24 cellular contexts compared by ENCODE assay signal in genomic region chr5:55714339-55714738, GRCh38. TPM values are rescaled to one million over a fixed set of nuclear protein-coding genes. Genes with fewer than 3 reads are reported as not detected.
DNase-seq lines count a peak whose midpoint lies in the region; ATAC-seq and TF ChIP-seq lines count a peak whose summit lies in the region.
"Had no signal": no experiment of that assay in that cellular context is flagged by ENCODE, and none has a peak within 500 bp of the region (broad histone marks: within the 10 kb centered on the region; RNA-seq: fewer than 3 reads in every experiment).

No MANE protein-coding gene starts in this region.

- H3K36me3 ChIP-seq in Loucy (ENCODE audit: insufficient read depth, low read length), result no peaks in the 10 kb centered on the region
- H3K36me3 ChIP-seq: gastroesophageal sphincter, stomach had no signal

- H3K9me3 Mint-ChIP-seq in neural crest cell (peaks cover 8% of the 10 kb centered on the region), natural killer cell (no peaks in the 10 kb centered on the region)

- 0 out of 2 replicates have a peak overlapping the region, but pooled peaks have one; percentile 37 for H2AFZ ChIP-seq in Loucy (ENCODE audit: low read length)

- no peaks in the 10 kb centered on the region for H3K27me3 Mint-ChIP-seq in neural crest cell (ENCODE audit: low read depth)
- H3K27me3 Mint-ChIP-seq in natural killer cell (ENCODE audit: low read depth in 2 of 2), result peaks cover 4 to 20% of the 10 kb centered on the region in 2 donors

- H4K20me1 ChIP-seq in Loucy (ENCODE audit: insufficient read depth, low read length, poor library complexity, severe bottlenecking), result no peaks in the 10 kb centered on the region

- intact Hi-C loops in natural killer cell (cut with micrococcal nuclease), result no loop called here

- no peaks in the 10 kb centered on the region for H3K9me3 ChIP-seq in Loucy (ENCODE audit: insufficient read depth, low read depth, low read length)
- H3K9me3 ChIP-seq: gastroesophageal sphincter had no signal

- no peaks in the 10 kb centered on the region for H3F3A ChIP-seq in Loucy (ENCODE audit: low read depth)

- peaks cover 12% of the 10 kb centered on the region for H3K79me2 ChIP-seq in Loucy (ENCODE audit: insufficient read depth, low read length)

- no peak for TF ChIP-seq CTCF in Loucy (conservative IDR thresholded peaks at IDR 0.05; ENCODE audit: low read length)
- no peak for TF ChIP-seq CTCF in neural crest cell (conservative IDR thresholded peaks at IDR 0.05)
- TF ChIP-seq CTCF in natural killer cell (IDR thresholded peaks at IDR 0.05), result no peak

- H3K4me1 ChIP-seq in Loucy (ENCODE audit: insufficient read depth, low read length, poor library complexity, severe bottlenecking), result peaks cover 12% of the 10 kb centered on the region

- H3K4me1 Mint-ChIP-seq in neural crest cell, result peaks cover 16% of the 10 kb centered on the region
- H3K4me1 Mint-ChIP-seq in natural killer cell, result peaks cover 11 to 17% of the 10 kb centered on the region in 2 donors

- H3K4me2 ChIP-seq in Loucy (ENCODE audit: low read depth, low read length, poor library complexity, severe bottlenecking), result no peak overlapping the region

- ATAC-seq in natural killer cell (no peak), GM18907 (IDR thresholded peaks at IDR 0.05; ENCODE audit: unreplicated experiment) (no peak), HG03469 (IDR thresholded peaks at IDR 0.05; ENCODE audit: unreplicated experiment) (no peak)
- ATAC-seq: gastroesophageal sphincter, left lobe of liver, sciatic nerve had no signal

- H3K4me3 Mint-ChIP-seq in neural crest cell (peak overlapping the region; percentile 49), natural killer cell (no peak overlapping the region)
- H3K4me3 Mint-ChIP-seq: activated naive CD4-positive, alpha-beta T cell treated with anti-CD3 and anti-CD28 coated beads, Interleukin-2, amount 10 ng/mL, durations not matched to agents 7 days and 5 days had no signal

- no peaks in the 10 kb centered on the region for H3K9me2 ChIP-seq in Loucy (replicated peaks; ENCODE audit: low read depth, low read length)

- peak; percentile 23 for DNase-seq in ELR (ENCODE audit: low read depth)
- peak; percentile 10 for DNase-seq in dermis blood vessel endothelial cell
- DNase-seq in neural crest cell (ENCODE audit: low read depth, low spot score), result no peak
- DNase-seq in natural killer cell, result no peak
- DNase-seq: activated CD4-positive, alpha-beta T cell treated with anti-CD3 and anti-CD28 coated beads, Interleukin-2, amount 50 U/mL, for 48 hours; activated naive CD4-positive, alpha-beta T cell treated with anti-CD3 and anti-CD28 coated beads, Interleukin-2, amount 10 ng/mL, durations not matched to agents 7 days and 5 days; activated T-cell treated with anti-CD3 and anti-CD28 coated beads, Interleukin-2, amount 50 U/mL, for 1 hour; AML-193; erythroblast; NCI-H1694 treated with DMSO at 0.1 percent for 48 hours; NCI-H446 treated with DMSO at 0.1 percent for 48 hours; NK-92 treated with Interleukin-12 subunit alpha and Interleukin-12 subunit beta, amount 100 ng/mL, for 24 hours; stimulated activated CD4-positive, alpha-beta T cell treated with anti-CD3 and anti-CD28 coated beads, Interleukin-2, amount 100 ng/mL, for 24 hours; stomach had no signal

- H3K27ac Mint-ChIP-seq in neural crest cell (ENCODE audit: unreplicated experiment) (no peak overlapping the region), natural killer cell (no peak overlapping the region)
- H3K27ac Mint-ChIP-seq: activated naive CD4-positive, alpha-beta T cell treated with anti-CD3 and anti-CD28 coated beads, Interleukin-2, amount 10 ng/mL, durations not matched to agents 7 days and 5 days had no signal

- H3K36me3 Mint-ChIP-seq in neural crest cell (ENCODE audit: low read depth) (peaks cover 6% of the 10 kb centered on the region), natural killer cell (no peaks in the 10 kb centered on the region)

- H3K9ac ChIP-seq in Loucy (ENCODE audit: low read depth, low read length, poor library complexity, severe bottlenecking), result no peak overlapping the region

- H3K27me3 ChIP-seq in Loucy (ENCODE audit: insufficient read depth, low read length, poor library complexity, severe bottlenecking), result no peaks in the 10 kb centered on the region
- H3K27me3 ChIP-seq: gastroesophageal sphincter, stomach had no signal

- no peak overlapping the region for H3K4me3 ChIP-seq in Loucy (ENCODE audit: low read length, poor library complexity, severe bottlenecking)
- H3K4me3 ChIP-seq: gastroesophageal sphincter, stomach had no signal

RNA-seq across cellular contexts. Expression of gene SLC38A9, which starts 2.2 kb away (rescaled TPM):
- 39.0 and 50.9 TPM in 2 replicates for total RNA-seq in dermis blood vessel endothelial cell
- 23.9 and 25.3 TPM in 2 replicates for total RNA-seq in neural crest cell
- 10 to 100 TPM; 20.6 to 33.9 (median 27.0) TPM for total RNA-seq in natural killer cell

RNA-seq across cellular contexts. Expression of gene DDX4, which starts 23.5 kb away (rescaled TPM):
- 0.17 TPM in 1 of 2 replicates, not detected in the other for total RNA-seq in dermis blood vessel endothelial cell
- total RNA-seq in neural crest cell, result not detected in 2 replicates
- not detected for total RNA-seq in natural killer cell
- total RNA-seq: astrocyte, G401, gastroesophageal sphincter, left lobe of liver, osteocyte, sciatic nerve, stomach, ureter had no signal

Comparison
In these comparisons a context has a peak if more than half of its experiments do, and no peak if none do; other contexts are left out.
1. DNase-seq: peak in ELR (single experiment) and dermis blood vessel endothelial cell (single experiment); none in neural crest cell (single experiment) and natural killer cell (single experiment).